ENCODE assay signal across 9 cellular contexts in the genomic region with DNA sequence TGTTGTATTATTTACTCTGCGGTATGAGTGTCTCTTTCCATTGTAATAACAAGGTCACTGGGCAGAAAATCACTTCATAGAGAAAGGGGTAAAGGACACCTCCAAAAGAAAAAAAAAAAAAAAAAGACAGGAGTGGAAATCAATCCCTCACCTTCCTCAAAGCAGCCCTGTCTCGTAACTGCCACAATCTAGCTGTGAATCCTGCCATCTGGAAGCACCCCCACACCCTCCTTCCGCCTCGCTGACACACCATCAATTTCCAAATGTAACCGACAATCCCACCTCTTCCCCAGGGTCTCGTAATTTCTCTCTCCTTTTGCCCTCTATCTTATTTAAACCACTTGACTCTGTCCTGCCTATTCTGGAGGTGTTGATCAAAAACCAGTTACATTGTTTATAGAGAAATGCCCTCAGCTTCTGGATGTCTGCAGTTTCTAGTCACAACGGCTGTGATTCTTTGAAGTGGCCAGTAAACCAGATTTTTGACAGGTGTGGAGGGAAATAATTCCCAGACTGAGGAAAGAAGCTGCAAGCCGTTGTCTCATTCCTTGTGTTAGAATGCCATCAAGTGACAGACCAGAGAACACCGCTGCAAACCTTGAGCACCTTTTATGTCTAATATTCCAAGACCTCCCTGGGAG. TPM values are rescaled to one million over a fixed set of nuclear protein-coding genes. Genes with fewer than 3 reads are reported as not detected.
DNase-seq lines count a peak whose midpoint lies in the region; TF ChIP-seq lines count a peak whose summit lies in the region.
"Had no signal": no experiment of that assay in that cellular context is flagged by ENCODE, and none has a peak within 500 bp of the region (broad histone marks: within the 10 kb centered on the region; RNA-seq: fewer than 3 reads in every experiment).

No MANE protein-coding gene starts in this region.

- H4K20me1 ChIP-seq in PC-9 (ENCODE audit: insufficient read depth) (no peaks in the 10 kb centered on the region), hepatocyte (ENCODE audit: insufficient read depth, poor library complexity, severe bottlenecking) (no peaks in the 10 kb centered on the region)

- H3K27me3 ChIP-seq in PC-9 (ENCODE audit: insufficient read depth, low read depth) (peaks cover 84% of the 10 kb centered on the region), hepatocyte (peaks cover 19% of the 10 kb centered on the region), tibial nerve (peaks cover 0 to 29% of the 10 kb centered on the region in 2 donors)
- H3K27me3 ChIP-seq: thyroid gland had no signal

- 46% methylated on average over 9 of the region's 9 CpGs for whole genome bisulfite sequencing in hepatocyte (ENCODE audit: low lambda C conversion rate, missing lambda C conversion rate)
- 24 to 29% methylated on average over 9 of the region's 9 CpGs for WGBS in tibial nerve, 2 donors

- H3K36me3 ChIP-seq in PC-9 (ENCODE audit: low read depth) (no peaks in the 10 kb centered on the region), hepatocyte (replicated peaks; ENCODE audit: insufficient read depth, low read depth) (no peaks in the 10 kb centered on the region), tibial nerve (no peaks in the 10 kb centered on the region)
- H3K36me3 ChIP-seq: thyroid gland had no signal

- no peak overlapping the region for H3K4me3 ChIP-seq in PC-9
- no peak overlapping the region for H3K4me3 ChIP-seq in hepatocyte
- no peak overlapping the region for H3K4me3 ChIP-seq in tibial nerve
- H3K4me3 ChIP-seq: thyroid gland had no signal

- H3K36me3 Mint-ChIP-seq in activated T-cell treated with anti-CD3 and anti-CD28 coated beads, Interleukin-2, amount 50 U/mL, for 24 hours (ENCODE audit: low read depth): no peaks in the 10 kb centered on the region
- H3K36me3 Mint-ChIP-seq in T-helper 2 cell treated with Interferon-gamma antibody and Interleukin-4, amounts not matched to agents 5 μg/mL and 100 μg/mL, for 36 hours (ENCODE audit: low read depth): no peaks in the 10 kb centered on the region
- H3K36me3 Mint-ChIP-seq in CD14-positive monocyte: no peaks in the 10 kb centered on the region

- TF ChIP-seq CTCF in PC-9 (conservative IDR thresholded peaks at IDR 0.05) (peak; percentile 54), hepatocyte (IDR thresholded peaks at IDR 0.05; ENCODE audit: poor library complexity) (peak; percentile 45), tibial nerve (IDR thresholded peaks at IDR 0.05) (no peak), CD14-positive monocyte (IDR thresholded peaks at IDR 0.05) (no peak)

- no peaks in the 10 kb centered on the region for H3K9me2 ChIP-seq in PC-9 (ENCODE audit: insufficient read depth)
- no peaks in the 10 kb centered on the region for H3K9me2 ChIP-seq in hepatocyte (replicated peaks; ENCODE audit: insufficient read depth)

- BruUV-seq in PC-9 (replicated peaks; lab: Mats Ljungman, UMichigan): no TSS peak

- DNase-seq in COLO829 (ENCODE audit: low spot score): peak; percentile 36
- DNase-seq in HK-2 (ENCODE audit: unreplicated experiment): peak; percentile 18
- no peak for DNase-seq in PC-9
- peak; percentile 37 for DNase-seq in hepatocyte (ENCODE audit: low spot score)
- no peak for DNase-seq in activated T-cell treated with anti-CD3 and anti-CD28 coated beads, Interleukin-2, amount 50 U/mL, for 24 hours
- DNase-seq in tibial nerve (ENCODE audit: low spot score in 2 of 2): no peak
- DNase-seq in T-helper 2 cell treated with Interferon-gamma antibody and Interleukin-4, amounts not matched to agents 5 μg/mL and 100 μg/mL, for 36 hours (ENCODE audit: low spot score): no peak
- no peak for DNase-seq in CD14-positive monocyte (ENCODE audit: low spot score)
- DNase-seq: thyroid gland had no signal

- H3K27ac ChIP-seq in PC-9: no peak overlapping the region
- H3K27ac ChIP-seq in hepatocyte: no peak overlapping the region
- H3K27ac ChIP-seq in tibial nerve: no peak overlapping the region
- H3K27ac ChIP-seq: thyroid gland had no signal

- H2AFZ ChIP-seq in PC-9 (no peak overlapping the region), hepatocyte (no peak overlapping the region)

- CTCF ChIA-PET in PC-9 (lab: Charles Lee): no interaction called here

- intact Hi-C loops in PC-9 (cut with micrococcal nuclease; ENCODE audit: unreplicated experiment): loop anchor here (5.0 kb wide), 2 partner anchors 130 to 1130 kb away; no protein-coding TSS in a partner anchor
- intact Hi-C loops in CD14-positive monocyte (cut with micrococcal nuclease): no loop called here

- no peak overlapping the region for H3K27ac Mint-ChIP-seq in activated T-cell treated with anti-CD3 and anti-CD28 coated beads, Interleukin-2, amount 50 U/mL, for 24 hours
- H3K27ac Mint-ChIP-seq in T-helper 2 cell treated with Interferon-gamma antibody and Interleukin-4, amounts not matched to agents 5 μg/mL and 100 μg/mL, for 36 hours: no peak overlapping the region
- H3K27ac Mint-ChIP-seq in CD14-positive monocyte: no peak overlapping the region

- POLR2A ChIA-PET in PC-9 (lab: Charles Lee; ENCODE audit: unreplicated experiment): no interaction called here

- TF ChIP-seq POLR2A in tibial nerve (IDR thresholded peaks at IDR 0.05): no peak

- no peaks in the 10 kb centered on the region for H3K4me1 ChIP-seq in PC-9 (replicated peaks; ENCODE audit: insufficient read depth)
- no peaks in the 10 kb centered on the region for H3K4me1 ChIP-seq in hepatocyte (ENCODE audit: insufficient read depth)
- H3K4me1 ChIP-seq in tibial nerve: no peaks in the 10 kb centered on the region

- H3K79me2 ChIP-seq in PC-9 (ENCODE audit: low read depth) (no peaks in the 10 kb centered on the region), hepatocyte (no peaks in the 10 kb centered on the region)

- no peaks in the 10 kb centered on the region for H3K4me1 Mint-ChIP-seq in activated T-cell treated with anti-CD3 and anti-CD28 coated beads, Interleukin-2, amount 50 U/mL, for 24 hours (ENCODE audit: low read depth)
- H3K4me1 Mint-ChIP-seq in T-helper 2 cell treated with Interferon-gamma antibody and Interleukin-4, amounts not matched to agents 5 μg/mL and 100 μg/mL, for 36 hours (ENCODE audit: low read depth): no peaks in the 10 kb centered on the region
- no peaks in the 10 kb centered on the region for H3K4me1 Mint-ChIP-seq in CD14-positive monocyte

- no peaks in the 10 kb centered on the region for H3F3A ChIP-seq in PC-9 (ENCODE audit: insufficient read depth, low read depth)

- no peak overlapping the region for H3K4me3 Mint-ChIP-seq in activated T-cell treated with anti-CD3 and anti-CD28 coated beads, Interleukin-2, amount 50 U/mL, for 24 hours
- H3K4me3 Mint-ChIP-seq in T-helper 2 cell treated with Interferon-gamma antibody and Interleukin-4, amounts not matched to agents 5 μg/mL and 100 μg/mL, for 36 hours: no peak overlapping the region
- H3K4me3 Mint-ChIP-seq in CD14-positive monocyte: peak overlapping the region in 1 of 2 donors; percentile 3

- H3K27me3 Mint-ChIP-seq in activated T-cell treated with anti-CD3 and anti-CD28 coated beads, Interleukin-2, amount 50 U/mL, for 24 hours: peaks cover 43% of the 10 kb centered on the region
- peaks cover 26% of the 10 kb centered on the region for H3K27me3 Mint-ChIP-seq in T-helper 2 cell treated with Interferon-gamma antibody and Interleukin-4, amounts not matched to agents 5 μg/mL and 100 μg/mL, for 36 hours (ENCODE audit: low read depth)
- peaks cover 24 to 40% (median 34%) of the 10 kb centered on the region in 3 donors for H3K27me3 Mint-ChIP-seq in CD14-positive monocyte (ENCODE audit: low read depth in 3 of 3)

- no peaks in the 10 kb centered on the region for H3K9me3 ChIP-seq in PC-9 (ENCODE audit: insufficient read depth, low read depth)
- H3K9me3 ChIP-seq in hepatocyte (ENCODE audit: low read depth): no peaks in the 10 kb centered on the region
- H3K9me3 ChIP-seq in tibial nerve: no peaks in the 10 kb centered on the region
- H3K9me3 ChIP-seq: thyroid gland had no signal

- TF ChIP-seq EP300 in tibial nerve (IDR thresholded peaks at IDR 0.05): no peak

- H3K9me3 Mint-ChIP-seq in activated T-cell treated with anti-CD3 and anti-CD28 coated beads, Interleukin-2, amount 50 U/mL, for 24 hours: no peaks in the 10 kb centered on the region
- H3K9me3 Mint-ChIP-seq in T-helper 2 cell treated with Interferon-gamma antibody and Interleukin-4, amounts not matched to agents 5 μg/mL and 100 μg/mL, for 36 hours: no peaks in the 10 kb centered on the region
- H3K9me3 Mint-ChIP-seq in CD14-positive monocyte: no peaks in the 10 kb centered on the region

- H3K4me2 ChIP-seq in PC-9: no peak overlapping the region
- no peak overlapping the region for H3K4me2 ChIP-seq in hepatocyte

RNA-seq across cellular contexts. Expression of gene POP4, which starts 9.1 kb away (rescaled TPM):
- total RNA-seq in PC-9 (2021) (52.8 and 66.6 TPM in 2 replicates), hepatocyte (68.9 and 69.5 TPM in 2 replicates), tibial nerve (10 to 100 TPM; 43.7 to 57.2 (median 51.2) TPM)
- polyA plus RNA-seq in hepatocyte (91.8 and 111 TPM in 2 replicates), CD14-positive monocyte (100 to 1,000 TPM; 161 to 162 TPM)

Comparison
In these comparisons a context has a peak if more than half of its experiments do, and no peak if none do; other contexts are left out.
1. DNase-seq: peak in COLO829 (single experiment), HK-2 (single experiment) and hepatocyte (single experiment); none in PC-9 (0 of 2), activated T-cell treated with anti-CD3 and anti-CD28 coated beads, Interleukin-2, amount 50 U/mL, for 24 hours (single experiment), tibial nerve (0 of 2), T-helper 2 cell treated with Interferon-gamma antibody and Interleukin-4, amounts not matched to agents 5 μg/mL and 100 μg/mL, for 36 hours (single experiment) and CD14-positive monocyte (single experiment).
2. CTCF ChIP-seq: peak in PC-9 (single experiment) and hepatocyte (single experiment); none in tibial nerve (0 of 5) and CD14-positive monocyte (single experiment).